8 cellular contexts compared by ENCODE assay signal in the genomic region with DNA sequence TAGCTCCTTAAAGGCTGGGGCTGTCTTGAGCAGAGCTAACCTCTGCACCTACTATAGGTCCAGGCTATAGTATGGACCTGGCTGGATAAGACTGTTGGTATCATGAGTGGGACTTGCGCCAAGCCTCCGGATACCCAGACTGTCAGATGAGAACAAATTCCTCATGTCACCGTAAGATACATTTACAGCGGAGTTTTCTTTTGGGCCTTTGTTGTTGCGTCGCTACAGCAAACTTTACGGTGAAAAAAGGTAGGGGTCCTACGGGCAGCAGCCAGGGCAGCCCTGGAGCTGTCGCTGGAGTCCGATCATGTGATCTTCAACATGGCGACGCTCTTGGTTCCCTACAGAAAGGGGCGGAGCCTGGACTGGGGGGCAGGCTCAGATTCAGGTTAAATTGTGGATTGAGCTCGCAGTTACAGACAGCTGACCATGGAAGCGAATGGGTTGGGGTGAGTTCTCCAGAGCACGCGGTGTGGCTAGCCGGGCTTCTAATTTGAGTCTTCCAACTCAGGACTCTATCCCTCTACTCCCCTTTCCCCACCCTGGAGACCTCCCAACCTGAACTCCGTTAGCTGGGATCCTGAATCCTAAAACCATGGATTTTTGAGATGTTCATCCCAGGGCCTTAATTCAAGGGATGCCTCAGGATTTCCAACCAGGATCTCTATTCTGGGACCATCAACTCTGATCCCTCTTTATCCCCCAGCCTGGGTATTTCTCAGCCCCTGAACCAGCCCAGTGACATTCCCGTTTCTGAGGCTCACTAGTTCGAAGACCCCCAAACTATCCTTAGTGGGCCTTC. TPM values are rescaled to one million over a fixed set of nuclear protein-coding genes. Genes with fewer than 3 reads are reported as not detected.
DNase-seq lines count a peak whose midpoint lies in the region; ATAC-seq, FAIRE-seq and TF ChIP-seq lines count a peak whose summit lies in the region.

Gene UROD (plus strand): TSS at position 418 of the 802 bp plus-strand sequence. CDS start 12 bp downstream, at position 430.

- WGBS in esophagus, 2 donors, result 1% methylated on average over 21 of the region's 21 CpGs

- H3K4me1 ChIP-seq in esophagus (ENCODE audit: control insufficient read depth in 2 of 2, insufficient read depth in 2 of 2, low read length in 1 of 2), result peaks cover 0 to 17% of the 10 kb centered on the region in 2 donors
- H3K4me1 ChIP-seq in mucosa of stomach (ENCODE audit: control insufficient read depth, insufficient read depth, low read length), result peaks cover 31% of the 10 kb centered on the region

- no peaks in the 10 kb centered on the region for H3K9me3 Mint-ChIP-seq in activated T-cell treated with anti-CD3 and anti-CD28 coated beads, Interleukin-2, amount 50 U/mL, for 24 hours

- peak; percentile 62 for ATAC-seq in GM21576 (IDR thresholded peaks at IDR 0.05; ENCODE audit: unreplicated experiment)

- H3K36me3 Mint-ChIP-seq in activated T-cell treated with anti-CD3 and anti-CD28 coated beads, Interleukin-2, amount 50 U/mL, for 24 hours (ENCODE audit: low read depth), result peaks cover 68% of the 10 kb centered on the region

- TF ChIP-seq EP300 in Ishikawa (IDR thresholded peaks at IDR 0.05; ENCODE audit: borderline replicate concordance), result peak; percentile 45; the same call in 1 of the 2 replicates

- peaks cover 51% of the 10 kb centered on the region for H3K4me1 Mint-ChIP-seq in activated T-cell treated with anti-CD3 and anti-CD28 coated beads, Interleukin-2, amount 50 U/mL, for 24 hours (ENCODE audit: low read depth)

- DNase-seq in D721Med (ENCODE audit: insufficient read length, low spot score), result peak; percentile 94
- peak; percentile 88 for DNase-seq in activated T-cell treated with anti-CD3 and anti-CD28 coated beads, Interleukin-2, amount 50 U/mL, for 24 hours
- peak; percentile 63 to 69 for DNase-seq in stimulated activated CD8-positive, alpha-beta memory T cell treated with anti-CD3 and anti-CD28 coated beads, Interleukin-7, amount 100 ng/mL, for 1 hour (ENCODE audit: low read depth in 2 of 2)

- H3K27me3 Mint-ChIP-seq in activated T-cell treated with anti-CD3 and anti-CD28 coated beads, Interleukin-2, amount 50 U/mL, for 24 hours, result no peaks in the 10 kb centered on the region

- H3K4me3 ChIP-seq in esophagus (ENCODE audit: low read depth in 1 of 2, low read length in 2 of 2) (peak within 1 kb of the TSS; percentile 92 to 95), mucosa of stomach (ENCODE audit: low read length) (peak within 1 kb of the TSS; percentile 70)

- H3K36me3 ChIP-seq in esophagus (ENCODE audit: control insufficient read depth in 2 of 2, insufficient read depth in 2 of 2, low read length in 1 of 2), result peaks cover 3 to 30% of the 10 kb centered on the region in 2 donors
- H3K36me3 ChIP-seq in mucosa of stomach (ENCODE audit: control insufficient read depth, insufficient read depth, low read length), result peaks cover 26% of the 10 kb centered on the region

- H3K27me3 ChIP-seq in esophagus (ENCODE audit: control insufficient read depth in 1 of 2, insufficient read depth in 2 of 2, low read length in 2 of 2) (no peaks in the 10 kb centered on the region), mucosa of stomach (ENCODE audit: control insufficient read depth, insufficient read depth, low read length) (no peaks in the 10 kb centered on the region)

- TF ChIP-seq RAD21 in Ishikawa (IDR thresholded peaks at IDR 0.05; ENCODE audit: low read depth), result no peak

- peak within 1 kb of the TSS; percentile 78 for H3K9ac ChIP-seq in mucosa of stomach (ENCODE audit: low read length)

- peak within 1 kb of the TSS; percentile 85 to 92 for H3K27ac ChIP-seq in esophagus (ENCODE audit: low read depth in 2 of 2, low read length in 1 of 2)

- FAIRE-seq in D721Med (lab: Jason Lieb, UNC), result peak; percentile 11

- no peak for TF ChIP-seq CTCF in D721Med (IDR thresholded peaks at IDR 0.05; ENCODE audit: insufficient read depth, missing control alignments)

- no peaks in the 10 kb centered on the region for H3K9me3 ChIP-seq in esophagus (ENCODE audit: control insufficient read depth in 2 of 2, insufficient read depth in 1 of 2, low read depth in 1 of 2, low read length in 1 of 2)
- no peaks in the 10 kb centered on the region for H3K9me3 ChIP-seq in mucosa of stomach (ENCODE audit: control insufficient read depth, low read length)

- H3K27ac Mint-ChIP-seq in activated T-cell treated with anti-CD3 and anti-CD28 coated beads, Interleukin-2, amount 50 U/mL, for 24 hours, result peak within 1 kb of the TSS; percentile 93

- peak within 1 kb of the TSS; percentile 91 for H3K4me3 Mint-ChIP-seq in activated T-cell treated with anti-CD3 and anti-CD28 coated beads, Interleukin-2, amount 50 U/mL, for 24 hours

TF ChIP-seq in Ishikawa, 13 proteins besides CTCF, POLR2A, EP300 and RAD21 (continues in another document):
- TF ChIP-seq FOXM1 (IDR thresholded peaks at IDR 0.05; ENCODE audit: borderline replicate concordance, low read depth), result no peak; the same call in 1 of the 2 replicates
- peak; percentile 71 for TF ChIP-seq TCF12 (IDR thresholded peaks at IDR 0.05; ENCODE audit: low read depth)
- peak; percentile 99 for TF ChIP-seq USF1 (IDR thresholded peaks at IDR 0.05)
- TF ChIP-seq EGR1 (IDR thresholded peaks at IDR 0.05), result no peak
- TF ChIP-seq TEAD4 (IDR thresholded peaks at IDR 0.05), result 0 out of 2 replicates have a peak, but pooled peaks have one; percentile 17
- TF ChIP-seq ZBTB7A (IDR thresholded peaks at IDR 0.05; ENCODE audit: low read depth), result no peak
- peak; percentile 98 for TF ChIP-seq YY1 (IDR thresholded peaks at IDR 0.05; ENCODE audit: low read depth)
- peak; percentile 51; the same call in 1 of the 2 replicates for TF ChIP-seq MAX (IDR thresholded peaks at IDR 0.05)
- no peak for TF ChIP-seq CREB1 (IDR thresholded peaks at IDR 0.05; ENCODE audit: low read depth)
- peak; percentile 71 for TF ChIP-seq TAF1 (IDR thresholded peaks at IDR 0.05; ENCODE audit: low read depth)
- no peak for TF ChIP-seq CEBPB (IDR thresholded peaks at IDR 0.05)
- TF ChIP-seq NFIC (IDR thresholded peaks at IDR 0.05), result no peak

TF ChIP-seq in PFSK-1, 5 proteins besides CTCF, POLR2A, EP300 and RAD21:
- peak; percentile 76; the same call in 1 of the 2 replicates for TF ChIP-seq POLR2AphosphoS5 (IDR thresholded peaks at IDR 0.05; ENCODE audit: low read depth, low read length)
- TF ChIP-seq REST (IDR thresholded peaks at IDR 0.05; ENCODE audit: insufficient read depth in 1 of 2, low read depth in 2 of 2, low read length in 2 of 2), result no peak
- TF ChIP-seq FOXP2 (optimal IDR thresholded peaks at IDR 0.05; ENCODE audit: borderline replicate concordance, extremely low read depth, extremely low read length, insufficient read depth), result no peak
- peak; percentile 75; the same call in 1 of the 2 replicates for TF ChIP-seq TAF1 (IDR thresholded peaks at IDR 0.05; ENCODE audit: borderline replicate concordance, insufficient read depth, low read length)
- peak; percentile 96; the same call in 1 of the 2 replicates for TF ChIP-seq SIN3A (IDR thresholded peaks at IDR 0.05; ENCODE audit: borderline replicate concordance, insufficient read depth, low read length)
TF ChIP-seq in PFSK-1: peak in this region for 3.

RNA-seq across cellular contexts. Expression of gene UROD, which starts in this region (rescaled TPM):
- polyA plus RNA-seq in PFSK-1 (2012; ENCODE audit: insufficient read length, low read depth), result 130 TPM
- polyA plus RNA-seq in esophagus, result 10 to 100 TPM; 38.9 to 58.3 TPM

Comparison
In these comparisons a context has a peak if more than half of its experiments do, and no peak if none do; other contexts are left out.
1. Peak in every context shown above with its lines: DNase-seq, ATAC-seq, H3K4me3 ChIP-seq and H3K27ac ChIP-seq.